Comparison of ENCODE assay signal across 3 cellular contexts in the genomic region with DNA sequence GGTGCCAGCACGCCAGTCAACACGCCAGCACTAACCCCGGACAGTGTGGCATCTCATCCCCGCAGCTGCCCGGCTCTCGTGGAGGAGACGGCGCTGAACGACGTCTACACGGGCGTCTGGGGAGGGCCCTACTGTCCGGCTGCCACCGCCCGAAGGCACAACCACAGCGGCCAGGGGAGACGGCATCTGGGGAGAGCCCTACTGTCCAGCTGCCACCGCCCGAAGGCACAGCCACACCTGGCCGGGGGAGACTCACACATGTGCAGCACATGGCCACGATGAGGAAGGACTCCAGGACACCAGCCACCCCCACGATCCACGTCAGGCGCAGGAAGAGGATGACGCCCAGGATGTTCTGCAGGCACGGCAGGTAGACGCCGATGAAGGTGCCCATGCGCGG.
TF ChIP-seq lines count a peak whose summit lies in the region.

No MANE protein-coding gene starts in this region.

TF ChIP-seq in SK-N-SH, 30 proteins besides CTCF, POLR2A, EP300 and RAD21:
- no peak for TF ChIP-seq FOSL2 (IDR thresholded peaks at IDR 0.05; ENCODE audit: borderline replicate concordance, low read depth)
- TF ChIP-seq FOXJ3 (CRISPR knock-in tag; IDR thresholded peaks at IDR 0.05): no peak
- no peak for TF ChIP-seq ELF1 (IDR thresholded peaks at IDR 0.05)
- TF ChIP-seq, protein P1, sequence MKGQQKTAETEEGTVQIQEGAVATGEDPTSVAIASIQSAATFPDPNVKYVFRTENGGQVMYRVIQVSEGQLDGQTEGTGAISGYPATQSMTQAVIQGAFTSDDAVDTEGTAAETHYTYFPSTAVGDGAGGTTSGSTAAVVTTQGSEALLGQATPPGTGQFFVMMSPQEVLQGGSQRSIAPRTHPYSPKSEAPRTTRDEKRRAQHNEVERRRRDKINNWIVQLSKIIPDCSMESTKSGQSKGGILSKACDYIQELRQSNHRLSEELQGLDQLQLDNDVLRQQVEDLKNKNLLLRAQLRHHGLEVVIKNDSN (IDR thresholded peaks at IDR 0.05; ENCODE audit: borderline replicate concordance, low read depth): no peak
- no peak for TF ChIP-seq RFX5 (IDR thresholded peaks at IDR 0.05; ENCODE audit: low read length)
- TF ChIP-seq USF2 (IDR thresholded peaks at IDR 0.05; ENCODE audit: borderline replicate concordance, low read depth, low read length): no peak
- TF ChIP-seq, protein P2, sequence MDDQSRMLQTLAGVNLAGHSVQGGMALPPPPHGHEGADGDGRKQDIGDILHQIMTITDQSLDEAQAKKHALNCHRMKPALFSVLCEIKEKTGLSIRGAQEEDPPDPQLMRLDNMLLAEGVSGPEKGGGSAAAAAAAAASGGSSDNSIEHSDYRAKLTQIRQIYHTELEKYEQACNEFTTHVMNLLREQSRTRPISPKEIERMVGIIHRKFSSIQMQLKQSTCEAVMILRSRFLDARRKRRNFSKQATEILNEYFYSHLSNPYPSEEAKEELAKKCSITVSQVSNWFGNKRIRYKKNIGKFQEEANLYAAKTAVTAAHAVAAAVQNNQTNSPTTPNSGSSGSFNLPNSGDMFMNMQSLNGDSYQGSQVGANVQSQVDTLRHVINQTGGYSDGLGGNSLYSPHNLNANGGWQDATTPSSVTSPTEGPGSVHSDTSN (IDR thresholded peaks at IDR 0.05): no peak
- TF ChIP-seq TAF1 (IDR thresholded peaks at IDR 0.05; ENCODE audit: borderline replicate concordance, low read depth, low read length): no peak
- no peak for TF ChIP-seq YY1 (IDR thresholded peaks at IDR 0.05; ENCODE audit: low read depth)
- no peak for TF ChIP-seq POLR2AphosphoS5 (IDR thresholded peaks at IDR 0.05; ENCODE audit: low read depth, low read length)
- no peak for TF ChIP-seq CHD2 (IDR thresholded peaks at IDR 0.05; ENCODE audit: low read length, partially characterized antibody)
- no peak for TF ChIP-seq IRF3 (IDR thresholded peaks at IDR 0.05; ENCODE audit: low read depth, low read length)
- no peak for TF ChIP-seq GATA2 (CRISPR knock-in tag; IDR thresholded peaks at IDR 0.05)
- TF ChIP-seq TEAD4 (IDR thresholded peaks at IDR 0.05; ENCODE audit: borderline replicate concordance, insufficient read depth): no peak
- TF ChIP-seq SMC3 (IDR thresholded peaks at IDR 0.05; ENCODE audit: low read depth, low read length): no peak

TF ChIP-seq in SK-N-SH treated with all-trans-retinoic acid at 6 μM for 48 hours, 23 proteins besides CTCF, POLR2A, EP300 and RAD21 (continues in another document):
- no peak for TF ChIP-seq BACH2 (CRISPR knock-in tag; IDR thresholded peaks at IDR 0.05; ENCODE audit: borderline replicate concordance)
- TF ChIP-seq ARNTL (CRISPR knock-in tag; IDR thresholded peaks at IDR 0.05; ENCODE audit: borderline replicate concordance, low read depth): no peak
- TF ChIP-seq, protein P3, sequence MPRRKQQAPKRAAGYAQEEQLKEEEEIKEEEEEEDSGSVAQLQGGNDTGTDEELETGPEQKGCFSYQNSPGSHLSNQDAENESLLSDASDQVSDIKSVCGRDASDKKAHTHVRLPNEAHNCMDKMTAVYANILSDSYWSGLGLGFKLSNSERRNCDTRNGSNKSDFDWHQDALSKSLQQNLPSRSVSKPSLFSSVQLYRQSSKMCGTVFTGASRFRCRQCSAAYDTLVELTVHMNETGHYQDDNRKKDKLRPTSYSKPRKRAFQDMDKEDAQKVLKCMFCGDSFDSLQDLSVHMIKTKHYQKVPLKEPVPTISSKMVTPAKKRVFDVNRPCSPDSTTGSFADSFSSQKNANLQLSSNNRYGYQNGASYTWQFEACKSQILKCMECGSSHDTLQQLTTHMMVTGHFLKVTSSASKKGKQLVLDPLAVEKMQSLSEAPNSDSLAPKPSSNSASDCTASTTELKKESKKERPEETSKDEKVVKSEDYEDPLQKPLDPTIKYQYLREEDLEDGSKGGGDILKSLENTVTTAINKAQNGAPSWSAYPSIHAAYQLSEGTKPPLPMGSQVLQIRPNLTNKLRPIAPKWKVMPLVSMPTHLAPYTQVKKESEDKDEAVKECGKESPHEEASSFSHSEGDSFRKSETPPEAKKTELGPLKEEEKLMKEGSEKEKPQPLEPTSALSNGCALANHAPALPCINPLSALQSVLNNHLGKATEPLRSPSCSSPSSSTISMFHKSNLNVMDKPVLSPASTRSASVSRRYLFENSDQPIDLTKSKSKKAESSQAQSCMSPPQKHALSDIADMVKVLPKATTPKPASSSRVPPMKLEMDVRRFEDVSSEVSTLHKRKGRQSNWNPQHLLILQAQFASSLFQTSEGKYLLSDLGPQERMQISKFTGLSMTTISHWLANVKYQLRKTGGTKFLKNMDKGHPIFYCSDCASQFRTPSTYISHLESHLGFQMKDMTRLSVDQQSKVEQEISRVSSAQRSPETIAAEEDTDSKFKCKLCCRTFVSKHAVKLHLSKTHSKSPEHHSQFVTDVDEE (CRISPR knock-in tag; IDR thresholded peaks at IDR 0.05): no peak
- TF ChIP-seq CSRNP3 (CRISPR knock-in tag; IDR thresholded peaks at IDR 0.05): no peak
- TF ChIP-seq ZC3H10 (CRISPR knock-in tag; IDR thresholded peaks at IDR 0.05): no peak
- TF ChIP-seq, protein P4, sequence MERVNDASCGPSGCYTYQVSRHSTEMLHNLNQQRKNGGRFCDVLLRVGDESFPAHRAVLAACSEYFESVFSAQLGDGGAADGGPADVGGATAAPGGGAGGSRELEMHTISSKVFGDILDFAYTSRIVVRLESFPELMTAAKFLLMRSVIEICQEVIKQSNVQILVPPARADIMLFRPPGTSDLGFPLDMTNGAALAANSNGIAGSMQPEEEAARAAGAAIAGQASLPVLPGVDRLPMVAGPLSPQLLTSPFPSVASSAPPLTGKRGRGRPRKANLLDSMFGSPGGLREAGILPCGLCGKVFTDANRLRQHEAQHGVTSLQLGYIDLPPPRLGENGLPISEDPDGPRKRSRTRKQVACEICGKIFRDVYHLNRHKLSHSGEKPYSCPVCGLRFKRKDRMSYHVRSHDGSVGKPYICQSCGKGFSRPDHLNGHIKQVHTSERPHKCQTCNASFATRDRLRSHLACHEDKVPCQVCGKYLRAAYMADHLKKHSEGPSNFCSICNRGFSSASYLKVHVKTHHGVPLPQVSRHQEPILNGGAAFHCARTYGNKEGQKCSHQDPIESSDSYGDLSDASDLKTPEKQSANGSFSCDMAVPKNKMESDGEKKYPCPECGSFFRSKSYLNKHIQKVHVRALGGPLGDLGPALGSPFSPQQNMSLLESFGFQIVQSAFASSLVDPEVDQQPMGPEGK (CRISPR knock-in tag; IDR thresholded peaks at IDR 0.05; ENCODE audit: borderline replicate concordance): no peak
- TF ChIP-seq ZFP30 (CRISPR knock-in tag; IDR thresholded peaks at IDR 0.05): no peak
- TF ChIP-seq, protein P5, sequence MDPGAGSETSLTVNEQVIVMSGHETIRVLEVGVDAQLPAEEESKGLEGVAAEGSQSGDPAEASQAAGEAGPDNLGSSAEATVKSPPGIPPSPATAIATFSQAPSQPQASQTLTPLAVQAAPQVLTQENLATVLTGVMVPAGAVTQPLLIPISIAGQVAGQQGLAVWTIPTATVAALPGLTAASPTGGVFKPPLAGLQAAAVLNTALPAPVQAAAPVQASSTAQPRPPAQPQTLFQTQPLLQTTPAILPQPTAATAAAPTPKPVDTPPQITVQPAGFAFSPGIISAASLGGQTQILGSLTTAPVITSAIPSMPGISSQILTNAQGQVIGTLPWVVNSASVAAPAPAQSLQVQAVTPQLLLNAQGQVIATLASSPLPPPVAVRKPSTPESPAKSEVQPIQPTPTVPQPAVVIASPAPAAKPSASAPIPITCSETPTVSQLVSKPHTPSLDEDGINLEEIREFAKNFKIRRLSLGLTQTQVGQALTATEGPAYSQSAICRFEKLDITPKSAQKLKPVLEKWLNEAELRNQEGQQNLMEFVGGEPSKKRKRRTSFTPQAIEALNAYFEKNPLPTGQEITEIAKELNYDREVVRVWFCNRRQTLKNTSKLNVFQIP (CRISPR knock-in tag; IDR thresholded peaks at IDR 0.05; ENCODE audit: borderline replicate concordance, low read depth): no peak

TF ChIP-seq in endothelial cell of umbilical vein, 7 proteins besides CTCF, POLR2A, EP300 and RAD21:
- TF ChIP-seq MAX (IDR thresholded peaks at IDR 0.05; ENCODE audit: insufficient read depth, insufficient read length): peak; percentile 9
- no peak for TF ChIP-seq JUN (IDR thresholded peaks at IDR 0.05; ENCODE audit: borderline replicate concordance, insufficient read depth, insufficient read length, low read depth)
